Comparison of ENCODE assay signal across 30 cellular contexts in genomic region chr18:3857544-3857943, GRCh38.
DNase-seq lines count a peak whose midpoint lies in the region; ATAC-seq and TF ChIP-seq lines count a peak whose summit lies in the region.
"Had no signal": no experiment of that assay in that cellular context is flagged by ENCODE, and none has a peak within 500 bp of the region (broad histone marks: within the 10 kb centered on the region; RNA-seq: fewer than 3 reads in every experiment).

No MANE protein-coding gene starts in this region.

- H3K9ac ChIP-seq in H9 (ENCODE audit: extremely low read depth, insufficient read length, low read length) = no peak overlapping the region

- H2AK5ac ChIP-seq in H9 (ENCODE audit: insufficient read length, low read length) = no peak overlapping the region

- DNase-seq in A172 (ENCODE audit: low spot score) = peak; percentile 19
- no peak for DNase-seq in H9
- DNase-seq in amniotic epithelial cell (ENCODE audit: low read depth) = peak; percentile 97
- DNase-seq in hepatocyte (ENCODE audit: low spot score) = peak; percentile 9
- no peak for DNase-seq in activated effector memory CD4-positive, alpha-beta T cell treated with anti-CD3 and anti-CD28 coated beads, Interleukin-2, amount 50 U/mL, for 16 hours
- no peak for DNase-seq in mesenteric fat pad (ENCODE audit: low spot score)
- DNase-seq in NOMO-1 treated with dmso at 0.1 percent for 144 hours (lab: John Stamatoyannopoulos, UW; ENCODE audit: unreplicated experiment) = no peak
- no peak for DNase-seq in activated T-cell treated with anti-CD3 and anti-CD28 coated beads, Interleukin-2, amount 50 U/mL, for 4 hours
- DNase-seq: 8988T; activated CD4-positive, alpha-beta T cell treated with anti-CD3 and anti-CD28 coated beads, Interleukin-2, amount 50 U/mL, for 4 hours; activated naive CD4-positive, alpha-beta T cell treated with Interleukin-2 at 50 U/mL for 16 hours; activated T-cell treated with anti-CD3 and anti-CD28 coated beads for 4 hours; effector memory CD8-positive, alpha-beta T cell; gastrocnemius medialis; Karpas-422; mesendoderm; natural killer cell; NCI-H1105 treated with DMSO at 0.1 percent for 48 hours; NCI-H2081 treated with DMSO at 0.1 percent for 48 hours; NCI-H524 treated with DMSO at 0.1 percent for 48 hours; SHP77; stimulated activated CD4-positive, alpha-beta T cell treated with anti-CD3 and anti-CD28 coated beads, Interleukin-2, amount 100 ng/mL, for 48 hours; T-helper 1 cell; trophoblast cell; WERI-Rb-1 had no signal

- H4K91ac ChIP-seq in H9 (ENCODE audit: insufficient read length, low read depth, low read length) = no peak overlapping the region

- H3K4me3 Mint-ChIP-seq in H9 = no peak overlapping the region
- no peak overlapping the region for H3K4me3 Mint-ChIP-seq in activated T-cell treated with anti-CD3 and anti-CD28 coated beads, Interleukin-2, amount 50 U/mL, for 4 hours
- H3K4me3 Mint-ChIP-seq: CD14-positive monocyte; effector memory CD8-positive, alpha-beta T cell; natural killer cell; stimulated activated naive CD8-positive, alpha-beta T cell treated with anti-CD3 and anti-CD28 coated beads, Interleukin-15, Interleukin-2, amounts not matched to agents 100 ng/mL and 50 ng/mL, for 24 hours had no signal

- peaks cover 0 to 7% (median 4%) of the 10 kb centered on the region in 3 experiments; a peak in 1 of 7 replicates for H3K36me3 Mint-ChIP-seq in H9 (ENCODE audit: insufficient read depth in 1 of 3, low read depth in 3 of 3)
- H3K36me3 Mint-ChIP-seq in activated T-cell treated with anti-CD3 and anti-CD28 coated beads, Interleukin-2, amount 50 U/mL, for 4 hours (ENCODE audit: insufficient read depth) = no peaks in the 10 kb centered on the region
- H3K36me3 Mint-ChIP-seq: CD14-positive monocyte, natural killer cell had no signal

- no CpG with 5 or more reads among the region's 1 CpG for WGBS in H9 (ENCODE audit: extremely low coverage, insufficient read length, low lambda C conversion rate)
- 53% methylated on average over 1 of the region's 1 CpG for WGBS in hepatocyte (ENCODE audit: low lambda C conversion rate, missing lambda C conversion rate)

- no peak overlapping the region for H3K18ac ChIP-seq in H9 (ENCODE audit: insufficient read length, low read depth, low read length)

- no peak overlapping the region for H4K5ac ChIP-seq in H9 (ENCODE audit: insufficient read length, low read depth, low read length)

- H3K9me3 ChIP-seq in H9 (ENCODE audit: control insufficient read depth, low read depth, low read length) (no peaks in the 10 kb centered on the region), hepatocyte (ENCODE audit: low read depth) (no peaks in the 10 kb centered on the region)
- H3K9me3 ChIP-seq: ascending aorta, gastrocnemius medialis, prostate gland had no signal

- H3K4me3 ChIP-seq in hepatocyte = no peak overlapping the region
- H3K4me3 ChIP-seq: ascending aorta, gastrocnemius medialis, prostate gland, skin epidermis had no signal

- no peaks in the 10 kb centered on the region; a peak in 2 of 5 replicates for H3K9me3 Mint-ChIP-seq in H9
- no peaks in the 10 kb centered on the region for H3K9me3 Mint-ChIP-seq in activated T-cell treated with anti-CD3 and anti-CD28 coated beads, Interleukin-2, amount 50 U/mL, for 4 hours
- H3K9me3 Mint-ChIP-seq: effector memory CD8-positive, alpha-beta T cell; natural killer cell; stimulated activated naive CD8-positive, alpha-beta T cell treated with anti-CD3 and anti-CD28 coated beads, Interleukin-15, Interleukin-2, amounts not matched to agents 100 ng/mL and 50 ng/mL, for 24 hours had no signal

- no peak overlapping the region for H2AFZ ChIP-seq in H9 (ENCODE audit: low read length)
- H2AFZ ChIP-seq in hepatocyte = no peak overlapping the region

- no peaks in the 10 kb centered on the region for H3K23me2 ChIP-seq in H9 (ENCODE audit: insufficient read length, low read depth, low read length, poor library complexity, severe bottlenecking)

- H2BK12ac ChIP-seq in H9 (ENCODE audit: insufficient read length, low read depth, low read length) = no peak overlapping the region

- H3K27me3 ChIP-seq in H9 (ENCODE audit: insufficient read depth, low read length) (no peaks in the 10 kb centered on the region), hepatocyte (no peaks in the 10 kb centered on the region)
- H3K27me3 ChIP-seq: ascending aorta, gastrocnemius medialis had no signal

- H2BK5ac ChIP-seq in H9 (ENCODE audit: insufficient read length, low read length) = no peak overlapping the region

- H3K23ac ChIP-seq in H9 (ENCODE audit: insufficient read length, low read depth, low read length) = no peak overlapping the region

- 0 out of 2 replicates have a peak, but pooled peaks cover 2% of the 10 kb centered on the region for H3K27me3 Mint-ChIP-seq in H9 (ENCODE audit: low read depth)
- H3K27me3 Mint-ChIP-seq in activated T-cell treated with anti-CD3 and anti-CD28 coated beads, Interleukin-2, amount 50 U/mL, for 4 hours (ENCODE audit: low read depth) = peaks cover 10% of the 10 kb centered on the region
- H3K27me3 Mint-ChIP-seq: stimulated activated naive CD8-positive, alpha-beta T cell treated with anti-CD3 and anti-CD28 coated beads, Interleukin-15, Interleukin-2, amounts not matched to agents 100 ng/mL and 50 ng/mL, for 24 hours had no signal

- H3K79me1 ChIP-seq in H9 (ENCODE audit: insufficient read depth, low read depth, low read length, poor library complexity, severe bottlenecking) = no peaks in the 10 kb centered on the region

- no peaks in the 10 kb centered on the region for H3K4me1 Mint-ChIP-seq in H9
- H3K4me1 Mint-ChIP-seq in activated T-cell treated with anti-CD3 and anti-CD28 coated beads, Interleukin-2, amount 50 U/mL, for 4 hours (ENCODE audit: low read depth) = no peaks in the 10 kb centered on the region
- H3K4me1 Mint-ChIP-seq: CD14-positive monocyte, natural killer cell had no signal

- H3T11ph ChIP-seq in H9 (ENCODE audit: low read length) = no peak overlapping the region

- ATAC-seq in activated T-cell treated with anti-CD3 and anti-CD28 coated beads, Interleukin-2, amount 50 U/mL, for 4 hours = no peak
- ATAC-seq: effector memory CD8-positive, alpha-beta T cell; gastrocnemius medialis; natural killer cell had no signal

- H4K20me1 ChIP-seq in H9 (ENCODE audit: control insufficient read depth, insufficient read depth, insufficient read length) (no peaks in the 10 kb centered on the region), hepatocyte (ENCODE audit: insufficient read depth, poor library complexity, severe bottlenecking) (no peaks in the 10 kb centered on the region)

- TF ChIP-seq CTCF in H9 (conservative IDR thresholded peaks at IDR 0.05) (no peak), hepatocyte (IDR thresholded peaks at IDR 0.05; ENCODE audit: poor library complexity) (no peak)

- H3K4ac ChIP-seq in H9 (ENCODE audit: low read depth, low read length) = no peak overlapping the region

- H3K27ac ChIP-seq in H9 (ENCODE audit: insufficient read length, low read depth, low read length) (peak overlapping the region; percentile 20), hepatocyte (no peak overlapping the region)
- H3K27ac ChIP-seq: ascending aorta, gastrocnemius medialis, prostate gland, skin epidermis, WERI-Rb-1 had no signal

- no peak overlapping the region for H2BK20ac ChIP-seq in H9 (ENCODE audit: low read depth, low read length, poor library complexity, severe bottlenecking)

- H2BK15ac ChIP-seq in H9 (ENCODE audit: low read depth, low read length) = no peak overlapping the region

- H3K9me2 ChIP-seq in hepatocyte (replicated peaks; ENCODE audit: insufficient read depth) = no peaks in the 10 kb centered on the region

- no peaks in the 10 kb centered on the region for H3K79me2 ChIP-seq in H9 (ENCODE audit: insufficient read depth, low read length)
- H3K79me2 ChIP-seq in hepatocyte = no peaks in the 10 kb centered on the region

- H3K4me1 ChIP-seq in H9 (ENCODE audit: insufficient read depth, low read length) = no peaks in the 10 kb centered on the region
- no peaks in the 10 kb centered on the region for H3K4me1 ChIP-seq in hepatocyte (ENCODE audit: insufficient read depth)
- H3K4me1 ChIP-seq: ascending aorta, gastrocnemius medialis, prostate gland had no signal

- H2BK120ac ChIP-seq in H9 (ENCODE audit: low read depth, low read length, poor library complexity, severe bottlenecking) = no peak overlapping the region

- H3K36me3 ChIP-seq in hepatocyte (replicated peaks; ENCODE audit: insufficient read depth, low read depth) = no peaks in the 10 kb centered on the region
- H3K36me3 ChIP-seq: ascending aorta, gastrocnemius medialis, prostate gland, WERI-Rb-1 had no signal

- H3K14ac ChIP-seq in H9 (ENCODE audit: insufficient read depth, low read length) = no peak overlapping the region

- H3K4me2 ChIP-seq in H9 (ENCODE audit: insufficient read depth, insufficient read length, low read length) = no peak overlapping the region
- no peak overlapping the region for H3K4me2 ChIP-seq in hepatocyte

- no peak overlapping the region for H3K56ac ChIP-seq in H9 (ENCODE audit: insufficient read length, low read depth, low read length)

- H4K8ac ChIP-seq in H9 (replicated peaks; ENCODE audit: insufficient read length, low read depth, low read length) = no peak overlapping the region

- H3K27ac Mint-ChIP-seq in H9 = no peak overlapping the region
- H3K27ac Mint-ChIP-seq: effector memory CD8-positive, alpha-beta T cell; natural killer cell; stimulated activated naive CD8-positive, alpha-beta T cell treated with anti-CD3 and anti-CD28 coated beads, Interleukin-15, Interleukin-2, amounts not matched to agents 100 ng/mL and 50 ng/mL, for 24 hours had no signal

Comparison
In these comparisons a context has a peak if more than half of its experiments do, and no peak if none do; other contexts are left out.
1. DNase-seq: peak in A172 (single experiment), amniotic epithelial cell (single experiment) and hepatocyte (single experiment); none in H9 (single experiment), activated effector memory CD4-positive, alpha-beta T cell treated with anti-CD3 and anti-CD28 coated beads, Interleukin-2, amount 50 U/mL, for 16 hours (single experiment), mesenteric fat pad (single experiment), NOMO-1 treated with dmso at 0.1 percent for 144 hours (single experiment) and activated T-cell treated with anti-CD3 and anti-CD28 coated beads, Interleukin-2, amount 50 U/mL, for 4 hours (single experiment).